10 cellular contexts compared by ENCODE assay signal in genomic region chr1:193417420-193417819, GRCh38.
A peak's percentile ranks its signal among the peaks of the same experiment; 100 is the strongest.
DNase-seq lines count a peak whose midpoint lies in the region; ATAC-seq, FAIRE-seq and TF ChIP-seq lines count a peak whose summit lies in the region.
"Had no signal": no experiment of that assay in that cellular context is flagged by ENCODE, and none has a peak within 500 bp of the region (broad histone marks: within the 10 kb centered on the region; RNA-seq: fewer than 3 reads in every experiment).

No MANE protein-coding gene starts in this region.

- ATAC-seq in activated CD8-positive, alpha-beta T cell treated with anti-CD3 and anti-CD28 coated beads for 36 hours: peak; percentile 35
- ATAC-seq in HG02678 (IDR thresholded peaks at IDR 0.05; ENCODE audit: unreplicated experiment) (no peak), HG02885 (IDR thresholded peaks at IDR 0.05; ENCODE audit: poor library complexity, unreplicated experiment) (no peak)

- no peak overlapping the region for H3K4me3 ChIP-seq in AG10803 (ENCODE audit: low read length)
- no peak overlapping the region for H3K4me3 ChIP-seq in fibroblast of villous mesenchyme (ENCODE audit: low read depth, low read length)

- H3K27me3 Mint-ChIP-seq in activated CD8-positive, alpha-beta T cell treated with anti-CD3 and anti-CD28 coated beads for 36 hours: no peaks in the 10 kb centered on the region

- FAIRE-seq in GM12892 (lab: Jason Lieb, UNC): no peak
- FAIRE-seq: pancreas had no signal

- no peak for TF ChIP-seq POLR2A in GM12892 (IDR thresholded peaks at IDR 0.05; ENCODE audit: low read depth, low read length)

- H3K36me3 Mint-ChIP-seq in activated CD8-positive, alpha-beta T cell treated with anti-CD3 and anti-CD28 coated beads for 36 hours (ENCODE audit: low read depth): peaks cover 4% of the 10 kb centered on the region

- H3K4me1 Mint-ChIP-seq in activated CD8-positive, alpha-beta T cell treated with anti-CD3 and anti-CD28 coated beads for 36 hours (ENCODE audit: low read depth): peaks cover 36% of the 10 kb centered on the region

- peak overlapping the region; percentile 12 for H3K4me3 Mint-ChIP-seq in activated CD8-positive, alpha-beta T cell treated with anti-CD3 and anti-CD28 coated beads for 36 hours

- POLR2A ChIA-PET in activated CD8-positive, alpha-beta T cell treated with anti-CD3 and anti-CD28 coated beads for 36 hours (lab: Charles Lee): no interaction called here

- CTCF ChIA-PET in activated CD8-positive, alpha-beta T cell treated with anti-CD3 and anti-CD28 coated beads for 36 hours (lab: Charles Lee): no interaction called here

- TF ChIP-seq CTCF in AG10803 (conservative IDR thresholded peaks at IDR 0.05; ENCODE audit: low read length) (no peak), fibroblast of villous mesenchyme (IDR thresholded peaks at IDR 0.05; ENCODE audit: insufficient read depth, low read depth, low read length) (no peak)
- TF ChIP-seq CTCF in activated CD8-positive, alpha-beta T cell treated with anti-CD3 and anti-CD28 coated beads for 36 hours (IDR thresholded peaks at IDR 0.05): no peak

- H3K27ac Mint-ChIP-seq in activated CD8-positive, alpha-beta T cell treated with anti-CD3 and anti-CD28 coated beads for 36 hours: peak overlapping the region; percentile 81

- peaks cover 7% of the 10 kb centered on the region for H3K9me3 Mint-ChIP-seq in activated CD8-positive, alpha-beta T cell treated with anti-CD3 and anti-CD28 coated beads for 36 hours

- intact Hi-C loops in activated CD8-positive, alpha-beta T cell treated with anti-CD3 and anti-CD28 coated beads for 36 hours (cut with micrococcal nuclease): loop anchor here (10.0 kb wide), 1 partner anchor 877 kb away; no protein-coding TSS in a partner anchor

- DNase-seq in AG10803 (ENCODE audit: low read depth) (peak; percentile 19), M059J (ENCODE audit: low read depth) (peak; percentile 65), fibroblast of villous mesenchyme (ENCODE audit: low read depth) (peak; percentile 34), GM12892 (ENCODE audit: insufficient read length) (no peak), middle frontal gyrus (ENCODE audit: extremely low spot score, low spot score) (no peak)
- peak; percentile 46 for DNase-seq in activated CD8-positive, alpha-beta T cell treated with anti-CD3 and anti-CD28 coated beads for 36 hours
- DNase-seq: NCI-H524 treated with DMSO at 0.1 percent for 48 hours, pancreas had no signal

Comparison
In these comparisons a context has a peak if more than half of its experiments do, and no peak if none do; other contexts are left out.
1. DNase-seq: peak in AG10803 (single experiment), M059J (single experiment), activated CD8-positive, alpha-beta T cell treated with anti-CD3 and anti-CD28 coated beads for 36 hours (single experiment) and fibroblast of villous mesenchyme (single experiment); none in GM12892 (single experiment) and middle frontal gyrus (single experiment).